Comparison of ENCODE assay signal across 15 cellular contexts in the genomic region with DNA sequence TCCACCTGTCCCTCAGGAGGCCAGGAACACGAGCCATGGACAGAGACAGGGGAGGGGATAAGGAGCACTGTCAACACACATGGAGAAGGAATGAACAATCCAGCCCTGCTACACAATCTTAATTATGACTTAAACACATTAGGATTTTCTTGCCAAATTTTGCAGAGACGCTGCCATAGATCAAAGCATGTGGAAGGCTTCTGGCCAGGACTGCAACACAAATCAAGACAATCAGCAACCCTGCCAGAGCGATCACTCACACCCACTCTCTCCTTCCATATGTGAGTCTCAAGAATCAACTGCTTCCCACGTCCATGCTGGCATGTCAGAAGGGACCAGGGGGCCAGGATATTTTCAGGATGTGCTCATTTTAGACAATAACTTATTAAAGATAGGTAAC.
"Had no signal": no experiment of that assay in that cellular context is flagged by ENCODE, and none has a peak within 500 bp of the region (broad histone marks: within the 10 kb centered on the region; RNA-seq: fewer than 3 reads in every experiment).

No MANE protein-coding gene starts in this region.

- H3K4me3 ChIP-seq: adrenal gland, dorsolateral prefrontal cortex, lung, psoas muscle, right lobe of liver, SK-N-MC had no signal

- H3K4me3 Mint-ChIP-seq: stimulated activated memory B cell treated with anti-CD40 and anti-IgM and Interleukin-4, amounts not matched to agents 10 μg/mL and 1 μg/mL and 100 μg/mL, for 72 hours had no signal

- H3K9me3 ChIP-seq: adrenal gland, psoas muscle, right lobe of liver had no signal

- H3K27me3 ChIP-seq: adrenal gland, dorsolateral prefrontal cortex, right lobe of liver had no signal

- H3K4me1 Mint-ChIP-seq: stimulated activated memory B cell treated with anti-CD40 and anti-IgM and Interleukin-4, amounts not matched to agents 10 μg/mL and 1 μg/mL and 100 μg/mL, for 72 hours had no signal

- H3K27ac Mint-ChIP-seq: activated naive CD4-positive, alpha-beta T cell treated with anti-CD3 and anti-CD28 coated beads, Interleukin-2, amount 50 U/mL, for 72 hours; stimulated activated memory B cell treated with anti-CD40 and anti-IgM and Interleukin-4, amounts not matched to agents 10 μg/mL and 1 μg/mL and 100 μg/mL, for 72 hours had no signal

- H3K36me3 Mint-ChIP-seq: activated naive CD4-positive, alpha-beta T cell treated with anti-CD3 and anti-CD28 coated beads, Interleukin-2, amount 50 U/mL, for 72 hours; stimulated activated memory B cell treated with anti-CD40 and anti-IgM and Interleukin-4, amounts not matched to agents 10 μg/mL and 1 μg/mL and 100 μg/mL, for 72 hours had no signal

- H3K36me3 ChIP-seq: adrenal gland, right lobe of liver, WERI-Rb-1 had no signal

- DNase-seq: activated CD4-positive, alpha-beta T cell treated with anti-CD3 and anti-CD28 coated beads for 1 hour; activated CD4-positive, alpha-beta T cell treated with anti-CD3 and anti-CD28 coated beads, Interleukin-2, amount 50 U/mL, for 4 hours; activated gamma-delta T cell; hypothalamus; islet precursor cell; psoas muscle; right lobe of liver; stimulated activated CD4-positive, alpha-beta T cell treated with anti-CD3 and anti-CD28 coated beads, Interleukin-4, amount 100 ng/mL, for 4 hours; WERI-Rb-1 had no signal

- ATAC-seq: activated naive CD4-positive, alpha-beta T cell treated with anti-CD3 and anti-CD28 coated beads, Interleukin-2, amount 50 U/mL, for 72 hours; psoas muscle; right lobe of liver; stimulated activated memory B cell treated with anti-CD40 and anti-IgM and Interleukin-4, amounts not matched to agents 10 μg/mL and 1 μg/mL and 100 μg/mL, for 72 hours had no signal

- H3K9me3 Mint-ChIP-seq: activated naive CD4-positive, alpha-beta T cell treated with anti-CD3 and anti-CD28 coated beads, Interleukin-2, amount 50 U/mL, for 72 hours; stimulated activated memory B cell treated with anti-CD40 and anti-IgM and Interleukin-4, amounts not matched to agents 10 μg/mL and 1 μg/mL and 100 μg/mL, for 72 hours had no signal

- H3K27ac ChIP-seq: adrenal gland, dorsolateral prefrontal cortex, psoas muscle, right lobe of liver, SK-N-MC, WERI-Rb-1 had no signal

- H3K4me1 ChIP-seq: adrenal gland, psoas muscle, right lobe of liver had no signal
